ENCODE assay signal across 8 cellular contexts in the genomic region with DNA sequence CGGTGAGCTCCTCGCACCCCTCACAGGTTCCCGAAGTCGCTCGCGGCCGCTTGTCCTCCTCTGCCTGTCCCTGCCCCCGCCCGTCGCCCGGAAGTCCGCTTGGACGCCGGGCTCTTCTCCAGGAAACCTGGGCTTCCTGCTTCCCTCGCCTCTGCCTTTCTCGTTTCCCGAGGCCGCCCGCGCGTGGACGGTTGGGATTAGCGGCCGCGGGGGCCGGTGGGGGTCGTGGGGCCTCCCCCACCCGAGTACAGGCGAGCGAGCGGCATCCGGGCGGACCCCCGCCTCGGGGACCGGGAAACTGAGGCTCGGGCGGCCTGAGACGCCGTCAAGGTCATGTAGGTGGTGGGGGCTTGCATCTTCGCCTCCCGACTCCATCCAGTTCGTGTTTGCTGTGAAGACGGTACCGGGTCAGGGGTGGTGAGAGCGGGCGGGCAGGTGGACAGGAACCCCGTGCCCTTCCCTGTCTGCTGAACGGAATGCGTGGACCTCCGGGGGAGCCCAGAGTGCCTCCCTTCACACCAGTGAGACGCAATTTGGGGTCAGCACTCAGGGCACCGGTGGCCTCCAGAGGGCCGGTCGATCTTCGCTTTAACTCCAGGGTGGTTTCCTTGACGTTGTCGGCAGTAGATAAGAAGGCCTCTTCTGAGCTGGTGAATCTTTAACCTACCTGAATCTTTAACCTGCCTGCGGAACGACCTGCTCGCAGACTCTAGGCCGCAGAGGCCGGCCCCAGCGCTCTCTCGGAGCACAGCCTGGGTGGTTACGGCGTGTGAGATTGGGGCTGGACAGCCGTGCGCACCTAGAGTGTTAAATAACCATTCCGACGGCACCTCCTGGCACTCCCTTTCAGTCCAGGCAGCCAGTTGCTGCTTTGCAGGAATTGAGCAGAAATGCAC. TPM values are rescaled to one million over a fixed set of nuclear protein-coding genes. Genes with fewer than 3 reads are reported as not detected.
A peak's percentile ranks its signal among the peaks of the same experiment; 100 is the strongest.
DNase-seq lines count a peak whose midpoint lies in the region; ATAC-seq and TF ChIP-seq lines count a peak whose summit lies in the region.

No MANE protein-coding gene starts in this region.

- H3K9ac ChIP-seq in OCI-LY1 (ENCODE audit: low read length) = peak overlapping the region; percentile 89

- no peaks in the 10 kb centered on the region for H3K9me2 ChIP-seq in OCI-LY1 (ENCODE audit: low read depth, low read length)

- H3K9me3 Mint-ChIP-seq in CD4-positive, alpha-beta T cell = no peaks in the 10 kb centered on the region
- no peaks in the 10 kb centered on the region for H3K9me3 Mint-ChIP-seq in MCF 10A (ENCODE audit: unreplicated experiment)

- intact Hi-C loops in CD4-positive, alpha-beta T cell (cut with DNase I, micrococcal nuclease) = loop anchor here (1.0 to 10.0 kb wide), 9 partner anchors 20 to 1138 kb away; partner anchors contain the start of genes IBA57 (in 2 of the 2), C1orf35 (in 1 of the 2), COQ8A (in 1 of the 2) and GUK1 (in 1 of the 2)
- intact Hi-C loops in MCF 10A (cut with micrococcal nuclease) = no loop called here

- H3K9me3 ChIP-seq in CD4-positive, alpha-beta T cell (ENCODE audit: control insufficient read depth, low read length) = no peaks in the 10 kb centered on the region
- no peaks in the 10 kb centered on the region for H3K9me3 ChIP-seq in OCI-LY1 (ENCODE audit: low read length)

- H3K79me2 ChIP-seq in OCI-LY1 (ENCODE audit: insufficient read depth, low read length) = peaks cover 57% of the 10 kb centered on the region

- POLR2A ChIA-PET in CD4-positive, alpha-beta T cell (lab: Charles Lee) = interaction anchor here (0.8 to 3.7 kb wide), 21 partner anchors 8 to 1145 kb away, joined by 3 to 44 read pairs (median 5); partner anchors contain the start of genes GUK1, IBA57, JMJD4 and MRPL55
- POLR2A ChIA-PET in MCF 10A (lab: Yijun Ruan, JAX) = interaction anchor here (0.7 to 4.9 kb wide), 40 partner anchors 9 to 1146 kb away, joined by 3 to 128 read pairs (median 6); partner anchors contain the start of genes C1orf35, GUK1, IBA57 and MRPL55

- H3K4me3 Mint-ChIP-seq in CD4-positive, alpha-beta T cell = peak overlapping the region; percentile 97
- peak overlapping the region; percentile 98 for H3K4me3 Mint-ChIP-seq in MCF 10A (ENCODE audit: unreplicated experiment)

- no peak for ATAC-seq in CD4-positive, alpha-beta T cell (ENCODE audit: poor library complexity)
- peak; percentile 15 for ATAC-seq in GM21447 (IDR thresholded peaks at IDR 0.05; ENCODE audit: unreplicated experiment)

- BruUV-seq in MCF 10A (replicated peaks; lab: Mats Ljungman, UMichigan) = no TSS peak

- CTCF ChIA-PET in CD4-positive, alpha-beta T cell (lab: Charles Lee) = interaction anchor here (1.3 to 1.9 kb wide), 2 partner anchors 19 to 82 kb away, joined by 6 read pairs; partner anchors contain the start of gene IBA57
- CTCF ChIA-PET in MCF 10A (lab: Yijun Ruan, JAX) = interaction anchor here (0.6 to 4.0 kb wide), 12 partner anchors 14 to 1040 kb away, joined by 3 to 42 read pairs (median 6); partner anchors contain the start of genes IBA57, MRPL55 and WNT3A

- H3K27me3 ChIP-seq in CD4-positive, alpha-beta T cell (ENCODE audit: control insufficient read depth, insufficient read depth, low read length) = no peaks in the 10 kb centered on the region
- no peaks in the 10 kb centered on the region for H3K27me3 ChIP-seq in OCI-LY1 (ENCODE audit: insufficient read depth, low read length)
- no peaks in the 10 kb centered on the region for H3K27me3 ChIP-seq in kidney epithelial cell (ENCODE audit: control insufficient read depth, insufficient read depth, low read length)

- H3K4me1 ChIP-seq in OCI-LY1 (ENCODE audit: insufficient read depth, low read length, severe bottlenecking) = peaks cover 58% of the 10 kb centered on the region

- H3K4me1 Mint-ChIP-seq in CD4-positive, alpha-beta T cell (ENCODE audit: low read depth) = peaks cover 59% of the 10 kb centered on the region
- peaks cover 58% of the 10 kb centered on the region for H3K4me1 Mint-ChIP-seq in MCF 10A (ENCODE audit: insufficient read depth, unreplicated experiment)

- no peak for TF ChIP-seq CTCF in CD4-positive, alpha-beta T cell (IDR thresholded peaks at IDR 0.05)
- no peak for TF ChIP-seq CTCF in OCI-LY1 (IDR thresholded peaks at IDR 0.05; ENCODE audit: low read length)
- TF ChIP-seq CTCF in MCF 10A (IDR thresholded peaks at IDR 0.05; ENCODE audit: unreplicated experiment) = no peak
- no peak for TF ChIP-seq CTCF in kidney epithelial cell (IDR thresholded peaks at IDR 0.05; ENCODE audit: insufficient read depth, low read length, poor library complexity, severe bottlenecking)

- H3F3A ChIP-seq in OCI-LY1 (ENCODE audit: insufficient read depth, low read length) = no peaks in the 10 kb centered on the region

- no peaks in the 10 kb centered on the region for H3K27me3 Mint-ChIP-seq in CD4-positive, alpha-beta T cell
- no peaks in the 10 kb centered on the region for H3K27me3 Mint-ChIP-seq in MCF 10A (ENCODE audit: insufficient read depth, unreplicated experiment)

- H3K4me3 ChIP-seq in OCI-LY1 (ENCODE audit: low read depth, low read length, poor library complexity, severe bottlenecking) (peak overlapping the region; percentile 92), kidney epithelial cell (ENCODE audit: low read depth, low read length) (peak overlapping the region; percentile 97)

- peak overlapping the region; percentile 86 for H3K27ac ChIP-seq in CD4-positive, alpha-beta T cell (ENCODE audit: low read depth, low read length)
- peak overlapping the region; percentile 43 for H3K27ac ChIP-seq in OCI-LY1 (ENCODE audit: low read depth, low read length, poor library complexity, severe bottlenecking)

- peak overlapping the region; percentile 99 for H3K27ac Mint-ChIP-seq in CD4-positive, alpha-beta T cell
- peak overlapping the region; percentile 97 for H3K27ac Mint-ChIP-seq in MCF 10A (ENCODE audit: low read depth, unreplicated experiment)

- no peak overlapping the region for H2AFZ ChIP-seq in OCI-LY1 (ENCODE audit: low read length)

- peaks cover 36% of the 10 kb centered on the region for H3K36me3 Mint-ChIP-seq in CD4-positive, alpha-beta T cell (ENCODE audit: low read depth)
- peaks cover 46% of the 10 kb centered on the region for H3K36me3 Mint-ChIP-seq in MCF 10A (ENCODE audit: insufficient read depth, unreplicated experiment)

- no peaks in the 10 kb centered on the region for H4K20me1 ChIP-seq in OCI-LY1 (ENCODE audit: insufficient read depth, low read length)

- H3K4me2 ChIP-seq in OCI-LY1 (ENCODE audit: low read length) = peak overlapping the region; percentile 96

- H3K36me3 ChIP-seq in OCI-LY1 (ENCODE audit: insufficient read depth, low read length) (peaks cover 6% of the 10 kb centered on the region), kidney epithelial cell (ENCODE audit: control insufficient read depth, insufficient read depth, low read length) (no peaks in the 10 kb centered on the region)

- DNase-seq in CD4-positive, alpha-beta T cell = peak in 5 of 10 experiments; percentile 22 to 33 (median 28)
- peak; percentile 55 for DNase-seq in MCF 10A (ENCODE audit: unreplicated experiment)
- no peak for DNase-seq in kidney epithelial cell (ENCODE audit: low read depth)
- DNase-seq in stimulated activated CD8-positive, alpha-beta memory T cell treated with anti-CD3 and anti-CD28 coated beads, Interleukin-4, amount 100 ng/mL, for 48 hours = peak; percentile 47
- no peak for DNase-seq in NCI-H226
- no peak for DNase-seq in SIG-M5 treated with dmso at 0.1 percent for 504 hours (lab: John Stamatoyannopoulos, UW; ENCODE audit: unreplicated experiment)

RNA-seq across cellular contexts. Expression of gene ARF1, which starts 0.7 kb away (rescaled TPM):
- 100 to 1,000 TPM; 318 to 322 TPM for total RNA-seq in CD4-positive, alpha-beta T cell
- total RNA-seq in MCF 10A (2022) (870 and 1,140 TPM in 2 replicates), kidney epithelial cell (479 and 548 TPM in 2 replicates)

RNA-seq across cellular contexts. Expression of gene C1orf35, which starts 19.9 kb away (rescaled TPM):
- 10 to 100 TPM; 36.6 to 40.3 TPM for total RNA-seq in CD4-positive, alpha-beta T cell
- total RNA-seq in MCF 10A (2022) = 48.9 and 49.2 TPM in 2 replicates
- 16.5 and 20.1 TPM in 2 replicates for total RNA-seq in kidney epithelial cell

RNA-seq across cellular contexts. Expression of gene MRPL55, which starts 25.9 kb away (rescaled TPM):
- 100 to 1,000 TPM; 120 to 128 TPM for total RNA-seq in CD4-positive, alpha-beta T cell
- total RNA-seq in MCF 10A (2022) (85.4 and 111 TPM in 2 replicates), kidney epithelial cell (68.7 and 73.5 TPM in 2 replicates)

RNA-seq across cellular contexts. Expression of gene GUK1, which starts 56.9 kb away (rescaled TPM):
- 100 to 1,000 TPM; 373 to 378 TPM for total RNA-seq in CD4-positive, alpha-beta T cell
- total RNA-seq in MCF 10A (2022) = 495 and 510 TPM in 2 replicates
- total RNA-seq in kidney epithelial cell = 302 and 377 TPM in 2 replicates

Comparison
In these comparisons a context has a peak if more than half of its experiments do, and no peak if none do; other contexts are left out.
1. DNase-seq: peak in MCF 10A (single experiment) and stimulated activated CD8-positive, alpha-beta memory T cell treated with anti-CD3 and anti-CD28 coated beads, Interleukin-4, amount 100 ng/mL, for 48 hours (single experiment); none in kidney epithelial cell (single experiment), NCI-H226 (single experiment) and SIG-M5 treated with dmso at 0.1 percent for 504 hours (single experiment).